In genomic region chr3:149783576-149783975, GRCh38 we compare ENCODE assay signal across 1 cellular context.
TF ChIP-seq lines count a peak whose summit lies in the region.

No MANE protein-coding gene starts in this region.

TF ChIP-seq in GM12878, 131 proteins besides CTCF, POLR2A, EP300 and RAD21:
- TF ChIP-seq JUNB (IDR thresholded peaks at IDR 0.05): peak; percentile 44; the same call in 1 of the 2 replicates
- TF ChIP-seq, protein P1, sequence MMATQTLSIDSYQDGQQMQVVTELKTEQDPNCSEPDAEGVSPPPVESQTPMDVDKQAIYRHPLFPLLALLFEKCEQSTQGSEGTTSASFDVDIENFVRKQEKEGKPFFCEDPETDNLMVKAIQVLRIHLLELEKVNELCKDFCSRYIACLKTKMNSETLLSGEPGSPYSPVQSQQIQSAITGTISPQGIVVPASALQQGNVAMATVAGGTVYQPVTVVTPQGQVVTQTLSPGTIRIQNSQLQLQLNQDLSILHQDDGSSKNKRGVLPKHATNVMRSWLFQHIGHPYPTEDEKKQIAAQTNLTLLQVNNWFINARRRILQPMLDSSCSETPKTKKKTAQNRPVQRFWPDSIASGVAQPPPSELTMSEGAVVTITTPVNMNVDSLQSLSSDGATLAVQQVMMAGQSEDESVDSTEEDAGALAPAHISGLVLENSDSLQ (IDR thresholded peaks at IDR 0.05): no peak
- TF ChIP-seq ZNF274 (IDR thresholded peaks at IDR 0.05; ENCODE audit: insufficient read depth, insufficient read length): no peak
